ENCODE assay signal across 29 cellular contexts in genomic region chr6:98467902-98468301, GRCh38.
"Had no signal": no experiment of that assay in that cellular context is flagged by ENCODE, and none has a peak within 500 bp of the region (broad histone marks: within the 10 kb centered on the region; RNA-seq: fewer than 3 reads in every experiment).

No MANE protein-coding gene starts in this region.

- H3K4me3 ChIP-seq: SJCRH30, SK-N-MC had no signal

- H3K27ac ChIP-seq: SJCRH30, SK-N-MC, WERI-Rb-1 had no signal

- H3K36me3 ChIP-seq: SJCRH30, WERI-Rb-1 had no signal

- H3K9me3 ChIP-seq: SJCRH30 had no signal

- DNase-seq: activated CD4-positive, alpha-beta memory T cell treated with anti-CD3 and anti-CD28 coated beads, Interleukin-2, amount 10 ng/mL, durations not matched to agents 7 days and 5 days; activated CD4-positive, alpha-beta T cell treated with anti-CD3 and anti-CD28 coated beads for 1 hour; activated CD4-positive, alpha-beta T cell treated with anti-CD3 and anti-CD28 coated beads for 48 hours; activated CD4-positive, CD25-positive, alpha-beta regulatory T cell; activated CD8-positive, alpha-beta memory T cell treated with anti-CD3 and anti-CD28 coated beads for 24 hours; activated CD8-positive, alpha-beta memory T cell treated with anti-CD3 and anti-CD28 coated beads, Interleukin-2, amount 10 ng/mL, durations not matched to agents 7 days and 5 days; activated CD8-positive, alpha-beta memory T cell treated with anti-CD3 and anti-CD28 coated beads, Interleukin-2, amount 50 U/mL, for 48 hours; activated effector memory CD4-positive, alpha-beta T cell treated with Interleukin-2 at 50 U/mL for 16 hours; activated naive CD4-positive, alpha-beta T cell treated with anti-CD3 and anti-CD28 coated beads, Interleukin-2, amount 10 ng/mL, durations not matched to agents 7 days and 5 days; activated naive CD8-positive, alpha-beta T cell treated with anti-CD3 and anti-CD28 coated beads, Interleukin-2, amount 50 U/mL, for 24 hours; activated T-cell treated with anti-CD3 and anti-CD28 coated beads, Interleukin-2, amount 50 U/mL, for 48 hours; anterior cingulate cortex; caudate nucleus; cerebellar nuclear complex; Karpas-422; NCI-H1048; NCI-H146; NCI-H187; NCI-H226; NCI-H446 treated with DMSO at 0.1 percent for 48 hours; NCI-H524; NCI-H69; NCI-H82; OCI-M1; SHP77; T1000; WERI-Rb-1 had no signal

- ATAC-seq: activated CD8-positive, alpha-beta memory T cell treated with anti-CD3 and anti-CD28 coated beads, Interleukin-2, amount 10 ng/mL, durations not matched to agents 7 days and 5 days; activated naive CD8-positive, alpha-beta T cell treated with anti-CD3 and anti-CD28 coated beads, Interleukin-2, amount 50 U/mL, for 24 hours had no signal

- H3K27me3 ChIP-seq: SJCRH30 had no signal
